In genomic region chr12:45348986-45349385, GRCh38 we compare ENCODE assay signal across 35 cellular contexts.
"Had no signal": no experiment of that assay in that cellular context is flagged by ENCODE, and none has a peak within 500 bp of the region (broad histone marks: within the 10 kb centered on the region; RNA-seq: fewer than 3 reads in every experiment).

No MANE protein-coding gene starts in this region.

- H3K4me1 Mint-ChIP-seq: activated B cell treated with CpG ODN at 0.5 μM for 24 hours had no signal

- FAIRE-seq: astrocyte had no signal

- H3K27me3 Mint-ChIP-seq: activated B cell treated with CpG ODN at 0.5 μM for 24 hours; activated CD4-positive, alpha-beta memory T cell treated with anti-CD3 and anti-CD28 coated beads for 36 hours had no signal

- DNase-seq: activated B cell treated with CpG ODN at 0.5 μM for 24 hours; activated CD4-positive, alpha-beta memory T cell treated with anti-CD3 and anti-CD28 coated beads for 36 hours; activated CD4-positive, alpha-beta T cell treated with anti-CD3 and anti-CD28 coated beads for 4 hours; activated CD4-positive, alpha-beta T cell treated with anti-CD3 and anti-CD28 coated beads, Interleukin-2, amount 50 U/mL, for 1 hour; activated CD4-positive, CD25-positive, alpha-beta regulatory T cell treated with anti-CD3 and anti-CD28 coated beads, Interleukin-2, amount 50 U/mL, for 72 hours; activated CD8-positive, alpha-beta memory T cell treated with anti-CD3 and anti-CD28 coated beads, Interleukin-2, amount 50 U/mL, for 4 hours; activated gamma-delta T cell treated with Interleukin-2 at 50 U/mL for 16 hours; activated naive CD4-positive, alpha-beta T cell treated with anti-CD3 and anti-CD28 coated beads for 36 hours; activated T-cell treated with anti-CD3 and anti-CD28 coated beads for 4 hours; activated T-cell treated with anti-CD3 and anti-CD28 coated beads, Interleukin-2, amount 50 U/mL, for 4 hours; adrenal gland; body of pancreas; Karpas-422; NCI-H1105; NCI-H1417 treated with DMSO at 0.1 percent for 48 hours; NCI-H187 treated with DMSO at 0.1 percent for 48 hours; NCI-H2081; NCI-H2171 treated with DMSO at 0.1 percent for 48 hours; NCI-H345; NCI-H526 treated with DMSO at 0.1 percent for 48 hours; NCI-H774; PC-3; Peyer's patch; RPMI8226; SHP77 treated with DMSO at 0.1 percent for 48 hours; T-helper 1 cell; T-helper 2 cell; T-helper 9 cell had no signal

- H3K27me3 ChIP-seq: adrenal gland, body of pancreas, breast epithelium, Peyer's patch, SJSA1 had no signal

- H3K4me3 Mint-ChIP-seq: activated B cell treated with CpG ODN at 0.5 μM for 24 hours; activated CD4-positive, alpha-beta memory T cell treated with anti-CD3 and anti-CD28 coated beads for 36 hours; activated naive CD4-positive, alpha-beta T cell treated with anti-CD3 and anti-CD28 coated beads for 36 hours; activated T-cell treated with anti-CD3 and anti-CD28 coated beads, Interleukin-2, amount 50 U/mL, for 4 hours; activated T-helper 1 cell treated with anti-CD3 and anti-CD28 coated beads, Interleukin-12 subunit alpha, Interleukin-12 subunit beta, Interleukin-2, Interleukin-4 antibody, amounts not matched to agents 30 ng/mL and 10 ng/mL and 1 ng/mL, durations not matched to agents 14 hours and 24 hours and 36 hours had no signal

- H3K27ac ChIP-seq: adrenal gland, breast epithelium, Peyer's patch, SJSA1, VCaP had no signal

- H3K36me3 ChIP-seq: breast epithelium had no signal

- H3K27ac Mint-ChIP-seq: activated B cell treated with CpG ODN at 0.5 μM for 24 hours; activated CD4-positive, alpha-beta memory T cell treated with anti-CD3 and anti-CD28 coated beads for 36 hours; activated naive CD4-positive, alpha-beta T cell treated with anti-CD3 and anti-CD28 coated beads for 36 hours; activated naive CD4-positive, alpha-beta T cell treated with anti-CD3 and anti-CD28 coated beads, Interleukin-2, amount 50 U/mL, for 72 hours; activated T-helper 1 cell treated with anti-CD3 and anti-CD28 coated beads, Interleukin-12 subunit alpha, Interleukin-12 subunit beta, Interleukin-2, Interleukin-4 antibody, amounts not matched to agents 30 ng/mL and 10 ng/mL and 1 ng/mL, durations not matched to agents 14 hours and 24 hours and 36 hours had no signal

- H3K9me3 ChIP-seq: adrenal gland, body of pancreas, breast epithelium, Peyer's patch, SJSA1 had no signal

- H3K4me3 ChIP-seq: adrenal gland, body of pancreas, breast epithelium, Peyer's patch, SJSA1 had no signal

- ATAC-seq: activated naive CD4-positive, alpha-beta T cell treated with anti-CD3 and anti-CD28 coated beads, Interleukin-2, amount 50 U/mL, for 72 hours; activated T-cell treated with anti-CD3 and anti-CD28 coated beads, Interleukin-2, amount 50 U/mL, for 4 hours; body of pancreas; SK-N-SH treated with all-trans-retinoic acid at 6 μM for 48 hours had no signal

- H3K4me1 ChIP-seq: breast epithelium had no signal

- H3K9me3 Mint-ChIP-seq: activated B cell treated with CpG ODN at 0.5 μM for 24 hours; activated CD4-positive, alpha-beta memory T cell treated with anti-CD3 and anti-CD28 coated beads for 36 hours; activated naive CD4-positive, alpha-beta T cell treated with anti-CD3 and anti-CD28 coated beads, Interleukin-2, amount 50 U/mL, for 72 hours; activated T-cell treated with anti-CD3 and anti-CD28 coated beads, Interleukin-2, amount 50 U/mL, for 4 hours; activated T-helper 1 cell treated with anti-CD3 and anti-CD28 coated beads, Interleukin-12 subunit alpha, Interleukin-12 subunit beta, Interleukin-2, Interleukin-4 antibody, amounts not matched to agents 30 ng/mL and 10 ng/mL and 1 ng/mL, durations not matched to agents 14 hours and 24 hours and 36 hours had no signal
